30 cellular contexts compared by ENCODE assay signal in the genomic region with DNA sequence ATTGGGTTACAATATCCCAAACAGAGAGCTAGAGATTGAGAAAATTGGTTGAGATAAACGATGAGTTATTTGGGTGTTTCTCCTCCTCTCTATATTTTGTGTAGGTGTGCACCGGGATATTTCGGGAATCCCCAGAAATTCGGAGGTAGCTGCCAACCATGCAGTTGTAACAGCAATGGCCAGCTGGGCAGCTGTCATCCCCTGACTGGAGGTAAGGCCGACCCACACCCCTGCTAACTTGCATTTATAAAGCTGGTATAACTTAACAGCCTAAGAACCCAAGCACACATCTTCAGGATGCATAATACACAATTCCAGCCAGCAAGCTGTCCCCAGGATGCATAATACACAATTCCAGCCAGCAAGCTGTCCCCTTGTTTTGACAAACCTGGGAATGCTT.
"Had no signal": no experiment of that assay in that cellular context is flagged by ENCODE, and none has a peak within 500 bp of the region (broad histone marks: within the 10 kb centered on the region; RNA-seq: fewer than 3 reads in every experiment).

No MANE protein-coding gene starts in this region.

- H3K27ac ChIP-seq: ovary, parathyroid adenoma, psoas muscle, right lobe of liver, sigmoid colon, suprapubic skin, testis, tibial artery, upper lobe of right lung, uterus had no signal

- H3K27ac Mint-ChIP-seq: natural killer cell treated with Interleukin-12 subunit alpha and Interleukin-12 subunit beta and Interleukin-15 and Interleukin-18, amount 100 ng/mL, for 72 hours; nephron progenitor cell; progenitor cell of endocrine pancreas; stimulated activated memory B cell treated with anti-CD40 and anti-IgM and Interleukin-4, amounts not matched to agents 10 μg/mL and 1 μg/mL and 100 μg/mL, for 72 hours; type B pancreatic cell had no signal

- ATAC-seq: naive thymus-derived CD8-positive, alpha-beta T cell; natural killer cell treated with Interleukin-12 subunit alpha and Interleukin-12 subunit beta and Interleukin-15 and Interleukin-18, amount 100 ng/mL, for 72 hours; psoas muscle; right cardiac atrium; right lobe of liver; stimulated activated memory B cell treated with anti-CD40 and anti-IgM and Interleukin-4, amounts not matched to agents 10 μg/mL and 1 μg/mL and 100 μg/mL, for 72 hours; stimulated activated naive CD8-positive, alpha-beta T cell treated with anti-CD3 and anti-CD28 coated beads, Interleukin-15, amount 100 ng/mL, for 72 hours; stimulated activated naive CD8-positive, alpha-beta T cell treated with anti-CD3 and anti-CD28 coated beads, Interleukin-15, Interleukin-2, amounts not matched to agents 100 U/mL and 50 U/mL, for 24 hours; upper lobe of right lung had no signal

- H3K4me3 Mint-ChIP-seq: naive thymus-derived CD8-positive, alpha-beta T cell; natural killer cell treated with Interleukin-12 subunit alpha and Interleukin-12 subunit beta and Interleukin-15 and Interleukin-18, amount 100 ng/mL, for 72 hours; nephron progenitor cell; neural crest cell; stimulated activated memory B cell treated with anti-CD40 and anti-IgM and Interleukin-4, amounts not matched to agents 10 μg/mL and 1 μg/mL and 100 μg/mL, for 72 hours; stimulated activated naive CD8-positive, alpha-beta T cell treated with anti-CD3 and anti-CD28 coated beads, Interleukin-15, amount 100 ng/mL, for 72 hours; type B pancreatic cell had no signal

- DNase-seq: naive thymus-derived CD8-positive, alpha-beta T cell; nephron progenitor cell; occipital lobe; ovary; psoas muscle; right lobe of liver; sigmoid colon; small intestine; stimulated activated CD4-positive, alpha-beta T cell treated with anti-CD3 and anti-CD28 coated beads, Interleukin-12 subunit alpha, Interleukin-12 subunit beta, amount 100 ng/mL, for 4 hours; stimulated activated CD4-positive, alpha-beta T cell treated with anti-CD3 and anti-CD28 coated beads, Interleukin-1b, Interleukin-23, amount 100 ng/mL, for 48 hours; stimulated activated CD4-positive, alpha-beta T cell treated with anti-CD3 and anti-CD28 coated beads, Interleukin-4, amount 100 ng/mL, for 1 hour; stimulated activated CD4-positive, alpha-beta T cell treated with anti-CD3 and anti-CD28 coated beads, Interleukin-4, amount 100 ng/mL, for 4 hours; stimulated activated CD8-positive, alpha-beta memory T cell treated with anti-CD3 and anti-CD28 coated beads, Interleukin-4, amount 100 ng/mL, for 48 hours; stimulated activated naive CD4-positive, alpha-beta T cell; stimulated activated naive CD8-positive, alpha-beta T cell treated with anti-CD3 and anti-CD28 coated beads, Interleukin-15, amount 100 ng/mL, for 72 hours; stimulated activated naive CD8-positive, alpha-beta T cell treated with anti-CD3 and anti-CD28 coated beads, Interleukin-15, Interleukin-2, amounts not matched to agents 100 U/mL and 50 U/mL, for 24 hours; substantia nigra; testis; tibial artery; transverse colon; upper lobe of right lung; uterus had no signal

- H3K9ac ChIP-seq: parathyroid adenoma had no signal

- H3K36me3 Mint-ChIP-seq: naive thymus-derived CD8-positive, alpha-beta T cell; natural killer cell treated with Interleukin-12 subunit alpha and Interleukin-12 subunit beta and Interleukin-15 and Interleukin-18, amount 100 ng/mL, for 72 hours; type B pancreatic cell had no signal

- H3K79me2 ChIP-seq: parathyroid adenoma had no signal

- H3K4me3 ChIP-seq: ovary, psoas muscle, right lobe of liver, sigmoid colon, suprapubic skin, testis, tibial artery, transverse colon, upper lobe of right lung, uterus had no signal

- H2AFZ ChIP-seq: parathyroid adenoma had no signal

- H3K27me3 Mint-ChIP-seq: natural killer cell treated with Interleukin-12 subunit alpha and Interleukin-12 subunit beta and Interleukin-15 and Interleukin-18, amount 100 ng/mL, for 72 hours; stimulated activated memory B cell treated with anti-CD40 and anti-IgM and Interleukin-4, amounts not matched to agents 10 μg/mL and 1 μg/mL and 100 μg/mL, for 72 hours; stimulated activated naive CD8-positive, alpha-beta T cell treated with anti-CD3 and anti-CD28 coated beads, Interleukin-15, amount 100 ng/mL, for 72 hours; type B pancreatic cell had no signal

- H3K4me1 Mint-ChIP-seq: neural crest cell had no signal

- H3K9me3 Mint-ChIP-seq: naive thymus-derived CD8-positive, alpha-beta T cell; natural killer cell treated with Interleukin-12 subunit alpha and Interleukin-12 subunit beta and Interleukin-15 and Interleukin-18, amount 100 ng/mL, for 72 hours; nephron progenitor cell; neural crest cell; stimulated activated naive CD8-positive, alpha-beta T cell treated with anti-CD3 and anti-CD28 coated beads, Interleukin-15, amount 100 ng/mL, for 72 hours had no signal

- H3K36me3 ChIP-seq: ovary, sigmoid colon, transverse colon, upper lobe of right lung, uterus had no signal

- H3K9me3 ChIP-seq: ovary, psoas muscle, right lobe of liver, sigmoid colon, suprapubic skin, testis, tibial artery, transverse colon, upper lobe of right lung, uterus had no signal

- H3K4me1 ChIP-seq: psoas muscle, right lobe of liver, sigmoid colon, uterus had no signal

- H3K27me3 ChIP-seq: ovary, right lobe of liver, sigmoid colon, suprapubic skin, testis, tibial artery, transverse colon, upper lobe of right lung, uterus had no signal
